In genomic region chr3:156605686-156606605, GRCh38 we compare ENCODE assay signal across 8 cellular contexts. TPM values are rescaled to one million over a fixed set of nuclear protein-coding genes. Genes with fewer than 3 reads are reported as not detected.
A peak's percentile ranks its signal among the peaks of the same experiment; 100 is the strongest.
DNase-seq lines count a peak whose midpoint lies in the region; ATAC-seq and TF ChIP-seq lines count a peak whose summit lies in the region.

No MANE protein-coding gene starts in this region.

- H3K27ac Mint-ChIP-seq in activated CD8-positive, alpha-beta T cell treated with anti-CD3 and anti-CD28 coated beads for 36 hours, result peak overlapping the region; percentile 30

- peaks cover 12% of the 10 kb centered on the region for H3K4me1 Mint-ChIP-seq in activated CD8-positive, alpha-beta T cell treated with anti-CD3 and anti-CD28 coated beads for 36 hours (ENCODE audit: low read depth)

- peak overlapping the region; percentile 66 for H3K4me3 Mint-ChIP-seq in activated CD8-positive, alpha-beta T cell treated with anti-CD3 and anti-CD28 coated beads for 36 hours

- no peaks in the 10 kb centered on the region for H3K9me3 Mint-ChIP-seq in activated CD8-positive, alpha-beta T cell treated with anti-CD3 and anti-CD28 coated beads for 36 hours

- TF ChIP-seq CTCF in GM13976 (IDR thresholded peaks at IDR 0.05; ENCODE audit: borderline replicate concordance, control extremely low read depth, extremely low read depth, insufficient read depth, missing control alignments), result no peak
- TF ChIP-seq CTCF in activated CD8-positive, alpha-beta T cell treated with anti-CD3 and anti-CD28 coated beads for 36 hours (IDR thresholded peaks at IDR 0.05), result no peak
- no peak for TF ChIP-seq CTCF in neutrophil (IDR thresholded peaks at IDR 0.05)

- peak overlapping the region; percentile 45 to 63 for H3K4me3 ChIP-seq in neutrophil (ENCODE audit: low read depth in 1 of 2, low read length in 1 of 2)

- no peaks in the 10 kb centered on the region for H3K9me3 ChIP-seq in neutrophil

- intact Hi-C loops in activated CD8-positive, alpha-beta T cell treated with anti-CD3 and anti-CD28 coated beads for 36 hours (cut with micrococcal nuclease), result no loop called here

- in situ Hi-C loops in GM13976 (cut with MboI; ENCODE audit: low sequenced_read_pairs, unreplicated experiment), result no loop called here

- CTCF ChIA-PET in activated CD8-positive, alpha-beta T cell treated with anti-CD3 and anti-CD28 coated beads for 36 hours (lab: Charles Lee), result no interaction called here

- H3K36me3 ChIP-seq in neutrophil, result no peaks in the 10 kb centered on the region

- ATAC-seq in HG03280 (IDR thresholded peaks at IDR 0.05; ENCODE audit: unreplicated experiment) (peak; percentile 43), HG03442 (IDR thresholded peaks at IDR 0.05; ENCODE audit: unreplicated experiment) (no peak)
- ATAC-seq in activated CD8-positive, alpha-beta T cell treated with anti-CD3 and anti-CD28 coated beads for 36 hours, result no peak

- H3K36me3 Mint-ChIP-seq in activated CD8-positive, alpha-beta T cell treated with anti-CD3 and anti-CD28 coated beads for 36 hours (ENCODE audit: low read depth), result no peaks in the 10 kb centered on the region

- H3K27ac ChIP-seq in neutrophil, result peak overlapping the region; percentile 35

- peaks cover 13 to 24% of the 10 kb centered on the region in 2 experiments for H3K4me1 ChIP-seq in neutrophil (ENCODE audit: control insufficient read depth in 1 of 2, insufficient read depth in 1 of 2, low read depth in 1 of 2, low read length in 1 of 2)

- DNase-seq in GM13976 (ENCODE audit: low spot score), result peak; percentile 30
- no peak for DNase-seq in activated CD8-positive, alpha-beta T cell treated with anti-CD3 and anti-CD28 coated beads for 36 hours
- DNase-seq in glomerular visceral epithelial cell (ENCODE audit: extremely low spot score), result peak; percentile 88
- no peak for DNase-seq in NCI-H82 treated with DMSO at 0.1 percent for 48 hours (lab: John Stamatoyannopoulos, UW; ENCODE audit: unreplicated experiment)
- no peak for DNase-seq in NCI-H2029 (lab: John Stamatoyannopoulos, UW)

- peaks cover 22% of the 10 kb centered on the region for H3K27me3 Mint-ChIP-seq in activated CD8-positive, alpha-beta T cell treated with anti-CD3 and anti-CD28 coated beads for 36 hours

- no peaks in the 10 kb centered on the region for H3K27me3 ChIP-seq in neutrophil

- POLR2A ChIA-PET in activated CD8-positive, alpha-beta T cell treated with anti-CD3 and anti-CD28 coated beads for 36 hours (lab: Charles Lee), result no interaction called here

RNA-seq across cellular contexts. Expression of gene SSR3, which starts 51.0 kb away (rescaled TPM):
- 100 to 1,000 TPM; 175 TPM for total RNA-seq in activated CD8-positive, alpha-beta T cell treated with anti-CD3 and anti-CD28 coated beads for 36 hours

Comparison
In these comparisons a context has a peak if more than half of its experiments do, and no peak if none do; other contexts are left out.
1. DNase-seq: peak in GM13976 (single experiment) and glomerular visceral epithelial cell (single experiment); none in activated CD8-positive, alpha-beta T cell treated with anti-CD3 and anti-CD28 coated beads for 36 hours (single experiment), NCI-H82 treated with DMSO at 0.1 percent for 48 hours (single experiment) and NCI-H2029 (single experiment).